ENCODE assay signal across 1 cellular context in the genomic region with DNA sequence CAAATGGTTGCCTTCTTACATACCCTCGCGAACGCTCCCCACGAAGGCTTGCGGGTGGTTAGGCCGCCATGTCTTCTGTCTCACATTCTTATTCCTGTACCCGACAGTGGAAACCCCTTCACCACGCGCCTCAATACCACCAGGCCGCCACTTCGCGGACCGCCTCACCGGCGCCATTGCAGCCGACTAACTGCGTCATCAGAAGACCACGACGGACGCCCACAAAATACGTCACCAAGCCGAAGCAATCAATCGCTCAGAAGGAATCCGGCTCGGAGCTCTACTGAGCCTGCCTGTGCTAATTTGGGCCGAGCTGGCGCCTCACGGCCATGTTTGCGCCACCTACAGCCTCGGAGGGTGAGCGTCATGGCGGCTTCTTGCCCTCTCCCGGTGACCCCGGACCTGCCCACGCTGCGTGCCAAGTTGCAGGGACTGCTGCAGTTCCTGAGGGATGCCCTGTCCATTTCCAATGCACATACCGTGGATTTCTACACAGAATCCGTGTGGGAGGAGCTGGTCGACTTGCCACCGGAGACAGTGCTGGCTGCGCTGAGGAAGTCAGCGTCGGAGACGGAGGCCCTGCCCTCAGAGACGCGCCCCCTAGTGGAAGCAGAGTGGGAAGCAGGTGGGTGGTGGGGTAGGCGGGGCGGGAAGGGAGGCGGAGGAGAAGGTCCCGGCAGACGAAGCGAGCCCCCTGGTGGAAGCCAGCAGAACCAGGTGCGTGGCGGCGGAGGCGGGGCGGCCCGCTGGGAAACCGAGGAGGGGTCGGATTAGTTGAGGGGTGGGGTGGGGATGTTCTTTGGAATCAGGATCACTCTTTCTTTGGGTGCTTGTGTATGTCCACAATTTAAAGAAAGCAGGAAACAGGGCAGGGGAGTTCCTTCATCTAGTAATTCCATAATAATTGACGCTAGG.
A peak's percentile ranks its signal among the peaks of the same experiment; 100 is the strongest.
TF ChIP-seq lines count a peak whose summit lies in the region.

A gene with protein sequence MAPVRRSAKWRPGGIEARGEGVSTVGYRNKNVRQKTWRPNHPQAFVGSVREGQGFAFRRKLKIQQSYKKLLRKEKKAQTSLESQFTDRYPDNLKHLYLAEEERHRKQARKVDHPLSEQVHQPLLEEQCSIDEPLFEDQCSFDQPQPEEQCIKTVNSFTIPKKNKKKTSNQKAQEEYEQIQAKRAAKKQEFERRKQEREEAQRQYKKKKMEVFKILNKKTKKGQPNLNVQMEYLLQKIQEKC (minus strand): TSS at position 188 of the 915 bp plus-strand sequence. CDS start 11 bp downstream, at position 177.
A gene with protein sequence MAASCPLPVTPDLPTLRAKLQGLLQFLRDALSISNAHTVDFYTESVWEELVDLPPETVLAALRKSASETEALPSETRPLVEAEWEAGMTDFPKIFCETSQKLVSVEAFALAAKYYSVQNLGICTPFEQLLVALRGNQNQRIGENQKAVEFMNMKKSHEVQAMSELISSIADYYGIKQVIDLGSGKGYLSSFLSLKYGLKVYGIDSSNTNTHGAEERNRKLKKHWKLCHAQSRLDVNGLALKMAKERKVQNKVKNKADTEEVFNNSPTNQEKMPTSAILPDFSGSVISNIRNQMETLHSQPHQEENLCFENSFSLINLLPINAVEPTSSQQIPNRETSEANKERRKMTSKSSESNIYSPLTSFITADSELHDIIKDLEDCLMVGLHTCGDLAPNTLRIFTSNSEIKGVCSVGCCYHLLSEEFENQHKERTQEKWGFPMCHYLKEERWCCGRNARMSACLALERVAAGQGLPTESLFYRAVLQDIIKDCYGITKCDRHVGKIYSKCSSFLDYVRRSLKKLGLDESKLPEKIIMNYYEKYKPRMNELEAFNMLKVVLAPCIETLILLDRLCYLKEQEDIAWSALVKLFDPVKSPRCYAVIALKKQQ (plus strand): TSS at position 330 of the 915 bp plus-strand sequence. CDS start 37 bp downstream, at position 367.

TF ChIP-seq in GM23338, 12 proteins besides CTCF, POLR2A, EP300 and RAD21 (continued from another document):
- TF ChIP-seq, protein P1, sequence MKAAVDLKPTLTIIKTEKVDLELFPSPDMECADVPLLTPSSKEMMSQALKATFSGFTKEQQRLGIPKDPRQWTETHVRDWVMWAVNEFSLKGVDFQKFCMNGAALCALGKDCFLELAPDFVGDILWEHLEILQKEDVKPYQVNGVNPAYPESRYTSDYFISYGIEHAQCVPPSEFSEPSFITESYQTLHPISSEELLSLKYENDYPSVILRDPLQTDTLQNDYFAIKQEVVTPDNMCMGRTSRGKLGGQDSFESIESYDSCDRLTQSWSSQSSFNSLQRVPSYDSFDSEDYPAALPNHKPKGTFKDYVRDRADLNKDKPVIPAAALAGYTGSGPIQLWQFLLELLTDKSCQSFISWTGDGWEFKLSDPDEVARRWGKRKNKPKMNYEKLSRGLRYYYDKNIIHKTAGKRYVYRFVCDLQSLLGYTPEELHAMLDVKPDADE (IDR thresholded peaks at IDR 0.05): peak; percentile 93
- TF ChIP-seq POLR2AphosphoS5 (IDR thresholded peaks at IDR 0.05; ENCODE audit: low read depth) (peak; percentile 90), STAT1 (IDR thresholded peaks at IDR 0.05; ENCODE audit: unreplicated experiment) (no peak), EZH2 (IDR thresholded peaks at IDR 0.05; ENCODE audit: low read depth, unreplicated experiment) (no peak)
- TF ChIP-seq, protein P2, sequence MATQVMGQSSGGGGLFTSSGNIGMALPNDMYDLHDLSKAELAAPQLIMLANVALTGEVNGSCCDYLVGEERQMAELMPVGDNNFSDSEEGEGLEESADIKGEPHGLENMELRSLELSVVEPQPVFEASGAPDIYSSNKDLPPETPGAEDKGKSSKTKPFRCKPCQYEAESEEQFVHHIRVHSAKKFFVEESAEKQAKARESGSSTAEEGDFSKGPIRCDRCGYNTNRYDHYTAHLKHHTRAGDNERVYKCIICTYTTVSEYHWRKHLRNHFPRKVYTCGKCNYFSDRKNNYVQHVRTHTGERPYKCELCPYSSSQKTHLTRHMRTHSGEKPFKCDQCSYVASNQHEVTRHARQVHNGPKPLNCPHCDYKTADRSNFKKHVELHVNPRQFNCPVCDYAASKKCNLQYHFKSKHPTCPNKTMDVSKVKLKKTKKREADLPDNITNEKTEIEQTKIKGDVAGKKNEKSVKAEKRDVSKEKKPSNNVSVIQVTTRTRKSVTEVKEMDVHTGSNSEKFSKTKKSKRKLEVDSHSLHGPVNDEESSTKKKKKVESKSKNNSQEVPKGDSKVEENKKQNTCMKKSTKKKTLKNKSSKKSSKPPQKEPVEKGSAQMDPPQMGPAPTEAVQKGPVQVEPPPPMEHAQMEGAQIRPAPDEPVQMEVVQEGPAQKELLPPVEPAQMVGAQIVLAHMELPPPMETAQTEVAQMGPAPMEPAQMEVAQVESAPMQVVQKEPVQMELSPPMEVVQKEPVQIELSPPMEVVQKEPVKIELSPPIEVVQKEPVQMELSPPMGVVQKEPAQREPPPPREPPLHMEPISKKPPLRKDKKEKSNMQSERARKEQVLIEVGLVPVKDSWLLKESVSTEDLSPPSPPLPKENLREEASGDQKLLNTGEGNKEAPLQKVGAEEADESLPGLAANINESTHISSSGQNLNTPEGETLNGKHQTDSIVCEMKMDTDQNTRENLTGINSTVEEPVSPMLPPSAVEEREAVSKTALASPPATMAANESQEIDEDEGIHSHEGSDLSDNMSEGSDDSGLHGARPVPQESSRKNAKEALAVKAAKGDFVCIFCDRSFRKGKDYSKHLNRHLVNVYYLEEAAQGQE (IDR thresholded peaks at IDR 0.05; ENCODE audit: unreplicated experiment): peak; percentile 1
TF ChIP-seq in GM23338: peak in this region for 4.
